In the genomic region with DNA sequence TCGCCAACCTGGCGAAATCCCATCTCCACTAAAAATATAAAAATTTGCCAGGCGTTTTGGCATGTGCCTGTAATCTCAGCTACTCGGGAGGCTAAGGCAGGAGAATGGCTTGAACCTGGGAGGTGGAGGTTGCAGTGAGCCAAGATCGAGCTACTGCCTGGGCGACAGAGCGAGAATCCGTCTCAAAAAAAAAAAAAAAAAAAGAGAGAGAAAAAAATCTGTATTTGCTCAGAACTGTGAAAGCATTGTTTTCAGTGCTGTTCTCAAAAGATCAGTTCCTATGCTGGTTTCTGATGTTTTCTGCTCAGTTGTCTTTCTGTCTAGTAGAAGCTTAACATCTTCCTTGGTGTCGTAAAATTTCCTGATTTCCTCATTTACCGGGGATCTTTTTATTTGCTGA, we compare ENCODE assay signal across 7 cellular contexts. TPM values are rescaled to one million over a fixed set of nuclear protein-coding genes. Genes with fewer than 3 reads are reported as not detected.
A peak's percentile ranks its signal among the peaks of the same experiment; 100 is the strongest.
DNase-seq lines count a peak whose midpoint lies in the region; ATAC-seq and TF ChIP-seq lines count a peak whose summit lies in the region.
"Had no signal": no experiment of that assay in that cellular context is flagged by ENCODE, and none has a peak within 500 bp of the region (broad histone marks: within the 10 kb centered on the region; RNA-seq: fewer than 3 reads in every experiment).

No MANE protein-coding gene starts in this region.

- DNase-seq in HFFc6 (no peak), osteocyte (ENCODE audit: extremely low spot score, unreplicated experiment) (no peak)
- DNase-seq in activated naive CD8-positive, alpha-beta T cell treated with anti-CD3 and anti-CD28 coated beads, Interleukin-2, amount 50 U/mL, for 24 hours = no peak

- H3K27ac Mint-ChIP-seq in HFFc6 (peak overlapping the region; percentile 97), osteocyte (ENCODE audit: unreplicated experiment) (peak overlapping the region; percentile 99)
- peak overlapping the region; percentile 98 for H3K27ac Mint-ChIP-seq in activated naive CD8-positive, alpha-beta T cell treated with anti-CD3 and anti-CD28 coated beads, Interleukin-2, amount 50 U/mL, for 24 hours

- TF ChIP-seq CTCF in HFFc6 (IDR thresholded peaks at IDR 0.05) = no peak
- TF ChIP-seq CTCF in osteocyte (IDR thresholded peaks at IDR 0.05) = no peak

- no peak for ATAC-seq in activated naive CD8-positive, alpha-beta T cell treated with anti-CD3 and anti-CD28 coated beads, Interleukin-2, amount 50 U/mL, for 24 hours
- ATAC-seq in GM21786 (IDR thresholded peaks at IDR 0.05; ENCODE audit: unreplicated experiment) (no peak), esophagus mucosa (no peak), GM19324 (IDR thresholded peaks at IDR 0.05; ENCODE audit: low FRiP score, unreplicated experiment) (no peak)

- H3K4me3 Mint-ChIP-seq in HFFc6 (peak overlapping the region; percentile 89), osteocyte (ENCODE audit: unreplicated experiment) (peak overlapping the region; percentile 98)
- peak overlapping the region; percentile 85 for H3K4me3 Mint-ChIP-seq in activated naive CD8-positive, alpha-beta T cell treated with anti-CD3 and anti-CD28 coated beads, Interleukin-2, amount 50 U/mL, for 24 hours

- H3K4me1 Mint-ChIP-seq in HFFc6 (ENCODE audit: low read depth) (peaks cover 64% of the 10 kb centered on the region), osteocyte (ENCODE audit: unreplicated experiment) (peaks cover 62% of the 10 kb centered on the region)
- H3K4me1 Mint-ChIP-seq in activated naive CD8-positive, alpha-beta T cell treated with anti-CD3 and anti-CD28 coated beads, Interleukin-2, amount 50 U/mL, for 24 hours = peaks cover 69% of the 10 kb centered on the region

- H3K9me3 Mint-ChIP-seq in HFFc6 = peaks cover 15% of the 10 kb centered on the region
- H3K9me3 Mint-ChIP-seq in activated naive CD8-positive, alpha-beta T cell treated with anti-CD3 and anti-CD28 coated beads, Interleukin-2, amount 50 U/mL, for 24 hours = no peaks in the 10 kb centered on the region
- H3K9me3 Mint-ChIP-seq in osteocyte (ENCODE audit: unreplicated experiment) = no peaks in the 10 kb centered on the region

- H3K27me3 Mint-ChIP-seq in HFFc6 (ENCODE audit: insufficient read depth) (peaks cover 6% of the 10 kb centered on the region; the same call in 1 of the 2 replicates), osteocyte (ENCODE audit: unreplicated experiment) (no peaks in the 10 kb centered on the region)
- H3K27me3 Mint-ChIP-seq in activated naive CD8-positive, alpha-beta T cell treated with anti-CD3 and anti-CD28 coated beads, Interleukin-2, amount 50 U/mL, for 24 hours = peaks cover 5% of the 10 kb centered on the region

- H3K36me3 Mint-ChIP-seq in HFFc6 (ENCODE audit: low read depth) (peaks cover 28% of the 10 kb centered on the region), osteocyte (ENCODE audit: unreplicated experiment) (peaks cover 5% of the 10 kb centered on the region)
- peaks cover 60% of the 10 kb centered on the region for H3K36me3 Mint-ChIP-seq in activated naive CD8-positive, alpha-beta T cell treated with anti-CD3 and anti-CD28 coated beads, Interleukin-2, amount 50 U/mL, for 24 hours (ENCODE audit: low read depth)

RNA-seq across cellular contexts. Expression of a gene that starts 2.5 kb away (rescaled TPM):
- 10 to 100 TPM; 48.7 to 60.6 (median 54.8) TPM for total RNA-seq in HFFc6 (2021; fragmentation: NEBNext Ultra II Directional; extraction: Animal tissue kit (Norgen Biotek cat#: 25700))
- total RNA-seq in osteocyte = 101 and 102 TPM in 2 replicates
- 45.4 TPM for total RNA-seq in esophagus mucosa

RNA-seq across cellular contexts. Expression of a gene that starts 3.0 kb away (rescaled TPM):
- total RNA-seq in HFFc6 (2021; fragmentation: NEBNext Ultra II Directional; extraction: Animal tissue kit (Norgen Biotek cat#: 25700)) = 10 to 100 TPM; 45.9 to 57.3 (median 50.2) TPM
- total RNA-seq in osteocyte (40.7 and 45.7 TPM in 2 replicates), esophagus mucosa (48.9 TPM)

RNA-seq across cellular contexts. Expression of a gene that starts 9.9 kb away (rescaled TPM):
- 1 to 10 TPM in 5 of 6 experiments, under 1 TPM in 1; 0.98 to 2.3 (median 1.4) TPM for total RNA-seq in HFFc6 (2021; fragmentation: NEBNext Ultra II Directional; extraction: Animal tissue kit (Norgen Biotek cat#: 25700))
- total RNA-seq in osteocyte (14.3 and 16.4 TPM in 2 replicates), esophagus mucosa (0.56 TPM)

RNA-seq across cellular contexts. Expression of a gene that starts 17.0 kb away (rescaled TPM):
- total RNA-seq in HFFc6 (2021; fragmentation: NEBNext Ultra II Directional; extraction: Animal tissue kit (Norgen Biotek cat#: 25700)) = under 1 TPM; 0.27 to 0.99 (median 0.72) TPM
- total RNA-seq in osteocyte (not detected in 2 replicates), esophagus mucosa (not detected)

RNA-seq across cellular contexts. Expression of a gene that starts 42.8 kb away (rescaled TPM):
- total RNA-seq in HFFc6 (2021; fragmentation: NEBNext Ultra II Directional; extraction: Animal tissue kit (Norgen Biotek cat#: 25700)) = under 1 TPM; 0.07 to 0.53 (median 0.36) TPM
- total RNA-seq in osteocyte (0.44 and 0.51 TPM in 2 replicates), esophagus mucosa (0.08 TPM)
- total RNA-seq: SK-MEL-5 had no signal
